ENCODE assay signal across 8 cellular contexts in genomic region chr3:62876064-62876463, GRCh38. TPM values are rescaled to one million over a fixed set of nuclear protein-coding genes. Genes with fewer than 3 reads are reported as not detected.
DNase-seq lines count a peak whose midpoint lies in the region; ATAC-seq and TF ChIP-seq lines count a peak whose summit lies in the region.

No MANE protein-coding gene starts in this region.

- H3K4me3 ChIP-seq in choroid plexus epithelial cell (ENCODE audit: low read depth, low read length) = no peak overlapping the region

- ATAC-seq in HG02571 (IDR thresholded peaks at IDR 0.05; ENCODE audit: unreplicated experiment) (no peak), HG02840 (IDR thresholded peaks at IDR 0.05; ENCODE audit: low FRiP score, unreplicated experiment) (no peak)

- DNase-seq in EL = peak; percentile 12
- peak; percentile 74 for DNase-seq in NCI-H146 (lab: John Stamatoyannopoulos, UW)
- peak; percentile 36 for DNase-seq in choroid plexus epithelial cell (ENCODE audit: low read depth)
- DNase-seq in lung microvascular endothelial cell (ENCODE audit: low read depth in 2 of 2) = peak; percentile 35 to 53
- DNase-seq in stimulated activated CD4-positive, alpha-beta T cell treated with anti-CD3 and anti-CD28 coated beads, Interleukin-1b, Interleukin-23, amount 100 ng/mL, for 48 hours = no peak
- no peak for DNase-seq in HPDE6-E6E7 (ENCODE audit: extremely low spot score)

- no peak for TF ChIP-seq CTCF in choroid plexus epithelial cell (conservative IDR thresholded peaks at IDR 0.05; ENCODE audit: low read depth, low read length)

RNA-seq across cellular contexts. Expression of gene CADPS, which starts 0.8 kb away (rescaled TPM):
- not detected in 2 replicates for total RNA-seq in lung microvascular endothelial cell

Comparison
In these comparisons a context has a peak if more than half of its experiments do, and no peak if none do; other contexts are left out.
1. DNase-seq: peak in EL (single experiment), NCI-H146 (single experiment), choroid plexus epithelial cell (single experiment) and lung microvascular endothelial cell (2 of 2); none in stimulated activated CD4-positive, alpha-beta T cell treated with anti-CD3 and anti-CD28 coated beads, Interleukin-1b, Interleukin-23, amount 100 ng/mL, for 48 hours (single experiment) and HPDE6-E6E7 (single experiment).